ENCODE assay signal across 13 cellular contexts in the genomic region with DNA sequence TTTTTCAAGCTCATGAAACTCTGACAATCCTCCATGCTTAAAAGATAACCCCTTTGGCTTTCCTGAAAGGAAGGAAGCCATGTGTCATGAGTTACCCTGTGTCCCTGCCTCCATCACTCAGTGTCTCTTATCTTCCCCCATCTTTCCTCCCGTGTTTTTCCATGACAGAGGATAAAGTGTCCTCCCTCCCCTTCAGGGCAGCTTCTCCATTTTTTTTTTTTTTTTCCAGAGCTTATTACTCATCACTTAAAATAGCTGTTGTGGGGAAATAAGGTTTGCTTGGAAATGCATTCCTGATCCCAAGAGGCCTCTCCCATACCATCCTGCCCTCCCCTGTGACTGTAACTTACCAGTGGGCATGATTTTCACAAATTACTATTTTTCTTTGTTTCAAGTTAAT.
DNase-seq lines count a peak whose midpoint lies in the region; ATAC-seq, FAIRE-seq and TF ChIP-seq lines count a peak whose summit lies in the region.
"Had no signal": no experiment of that assay in that cellular context is flagged by ENCODE, and none has a peak within 500 bp of the region (broad histone marks: within the 10 kb centered on the region; RNA-seq: fewer than 3 reads in every experiment).

No MANE protein-coding gene starts in this region.

- no peak overlapping the region for H3K4me3 ChIP-seq in AG09309 (ENCODE audit: control insufficient read depth, low read depth, low read length)
- no peak overlapping the region for H3K4me3 ChIP-seq in H1 (ENCODE audit: extremely low read depth in 1 of 4, insufficient read depth in 2 of 4, low read depth in 3 of 4, low read length in 4 of 4)
- H3K4me3 ChIP-seq in mesenchymal stem cell (ENCODE audit: insufficient read depth in 1 of 2, low read depth in 1 of 2, low read length in 2 of 2) = peak overlapping the region in 1 of 2 experiments; percentile 26
- H3K4me3 ChIP-seq: BLaER1 had no signal

- no peak overlapping the region for H3K14ac ChIP-seq in H1 (ENCODE audit: insufficient read length)
- no peak overlapping the region for H3K14ac ChIP-seq in mesenchymal stem cell (ENCODE audit: low read length in 2 of 2)

- H3K79me2 ChIP-seq in H1 (ENCODE audit: control insufficient read depth in 1 of 2, insufficient read depth in 2 of 2, low read length in 2 of 2) = no peaks in the 10 kb centered on the region

- H2BK12ac ChIP-seq in H1 (ENCODE audit: low read depth, low read length) (no peak overlapping the region; the same call in 1 of the 2 replicates), mesenchymal stem cell (ENCODE audit: low read length in 2 of 2) (no peak overlapping the region)

- H2BK120ac ChIP-seq in H1 (replicated peaks; ENCODE audit: low read depth, low read length) = no peak overlapping the region
- no peak overlapping the region for H2BK120ac ChIP-seq in mesenchymal stem cell (ENCODE audit: low read depth, low read length)

- no peak overlapping the region for H3K18ac ChIP-seq in H1 (ENCODE audit: extremely low read depth, low read length)
- H3K18ac ChIP-seq in mesenchymal stem cell (ENCODE audit: low read depth in 1 of 2, low read length in 2 of 2) = no peak overlapping the region

- no peaks in the 10 kb centered on the region for H4K20me1 ChIP-seq in H1 (replicated peaks in 1 of 2; ENCODE audit: control insufficient read depth in 1 of 2, insufficient read depth in 2 of 2, low read length in 2 of 2)
- H4K20me1 ChIP-seq: BLaER1 had no signal

- H3K79me1 ChIP-seq in H1 (ENCODE audit: low read depth, low read length) = no peaks in the 10 kb centered on the region
- no peaks in the 10 kb centered on the region for H3K79me1 ChIP-seq in mesenchymal stem cell (replicated peaks; ENCODE audit: low read length, poor library complexity, severe bottlenecking)

- H2AFZ ChIP-seq in H1 (ENCODE audit: low read length) = no peak overlapping the region
- H2AFZ ChIP-seq in mesenchymal stem cell (ENCODE audit: low read depth, low read length) = peak overlapping the region; percentile 14

- no peaks in the 10 kb centered on the region for H3K23me2 ChIP-seq in H1 (ENCODE audit: low read depth, low read length)

- no peak for TF ChIP-seq RAD21 in H1 (IDR thresholded peaks at IDR 0.05 in 1 of 2, conservative IDR thresholded peaks at IDR 0.05 in 1 of 2; ENCODE audit: low read depth in 2 of 2, low read length in 2 of 2)

- no peak for TF ChIP-seq POLR2A in H1 (IDR thresholded peaks at IDR 0.05; ENCODE audit: control extremely low read depth in 1 of 2, low read depth in 2 of 2, low read length in 2 of 2)
- TF ChIP-seq POLR2A in GM18505 (IDR thresholded peaks at IDR 0.05; ENCODE audit: borderline replicate concordance, extremely low read depth, insufficient read depth, insufficient read length) = no peak

- no peak overlapping the region for H3K23ac ChIP-seq in H1 (ENCODE audit: insufficient read length)
- no peak overlapping the region for H3K23ac ChIP-seq in mesenchymal stem cell (ENCODE audit: low read length in 2 of 2)

- peaks cover 2 to 17% (median 10%) of the 10 kb centered on the region in 4 experiments; a peak in 4 of 7 replicates for H3K4me1 ChIP-seq in H1 (replicated peaks in 1 of 4; ENCODE audit: control insufficient read depth in 3 of 4, insufficient read depth in 4 of 4, low read length in 3 of 4)
- H3K4me1 ChIP-seq in mesenchymal stem cell (ENCODE audit: control insufficient read depth, insufficient read depth, low read depth, low read length) = no peaks in the 10 kb centered on the region
- H3K4me1 ChIP-seq: BLaER1 had no signal

- no peak overlapping the region for H4K5ac ChIP-seq in H1 (ENCODE audit: insufficient read length, low read depth, low read length)

- H4K91ac ChIP-seq in H1 (replicated peaks; ENCODE audit: insufficient read length, low read length) (no peak overlapping the region), mesenchymal stem cell (ENCODE audit: low read length) (no peak overlapping the region)

- H3K4ac ChIP-seq in H1 (replicated peaks; ENCODE audit: insufficient read length, low read depth, low read length) (no peak overlapping the region), mesenchymal stem cell (ENCODE audit: low read depth in 1 of 2, low read length in 2 of 2) (no peak overlapping the region)

- H3K9me3 ChIP-seq in H1 (ENCODE audit: insufficient read depth in 2 of 2, low read depth in 1 of 2, low read length in 1 of 2) = no peaks in the 10 kb centered on the region
- no peaks in the 10 kb centered on the region for H3K9me3 ChIP-seq in mesenchymal stem cell (ENCODE audit: control insufficient read depth, low read length)
- H3K9me3 ChIP-seq: BLaER1 had no signal

- H3K4me2 ChIP-seq in H1 (ENCODE audit: insufficient read depth in 1 of 2, low read depth in 2 of 2, low read length in 2 of 2) = no peak overlapping the region
- no peak overlapping the region for H3K4me2 ChIP-seq in mesenchymal stem cell (ENCODE audit: low read length, poor library complexity, severe bottlenecking)
- H3K4me2 ChIP-seq: BLaER1 had no signal

- no peak for TF ChIP-seq EP300 in H1 (IDR thresholded peaks at IDR 0.05; ENCODE audit: borderline replicate concordance in 1 of 2, low read depth in 2 of 2, low read length in 2 of 2)

- H2BK5ac ChIP-seq in H1 (ENCODE audit: low read depth, low read length) (no peak overlapping the region), mesenchymal stem cell (ENCODE audit: low read depth, low read length, poor library complexity, severe bottlenecking) (no peak overlapping the region)

- H2AK5ac ChIP-seq in H1 (ENCODE audit: low read depth, low read length) = no peak overlapping the region
- H2AK5ac ChIP-seq in mesenchymal stem cell (ENCODE audit: low read length, severe bottlenecking) = no peak overlapping the region

- WGBS in H1 (ENCODE audit: extremely low coverage in 1 of 2, insufficient coverage in 1 of 2, insufficient read length in 1 of 2, insufficient replicate concordance in 2 of 2, low coverage in 1 of 2, low lambda C conversion rate in 2 of 2, missing lambda C conversion rate in 1 of 2), 2 experiments = 100% methylated on average over 1 of the region's 1 CpG; no CpG with 5 or more reads in 1 of the 2 experiments
- WGBS in mesenchymal stem cell = no CpG with 5 or more reads among the region's 1 CpG

- POLR2A ChIA-PET in H1 (lab: Charles Lee; ENCODE audit: partially characterized antibody) = no interaction called here

- H3K56ac ChIP-seq in H1 (replicated peaks; ENCODE audit: insufficient read length, low read depth, low read length) = no peak overlapping the region

- FAIRE-seq in H1 (lab: Jason Lieb, UNC) = no peak
- FAIRE-seq: small intestine had no signal

- CTCF ChIA-PET in H1 (lab: Charles Lee; ENCODE audit: partially characterized antibody) = interaction anchor here (1.0 to 2.1 kb wide), 3 partner anchors 12 to 62 kb away, joined by 3 to 4 read pairs (median 4); no protein-coding TSS in a partner anchor

- H3K27me3 ChIP-seq in H1 (replicated peaks in 1 of 4; ENCODE audit: control insufficient read depth in 3 of 4, extremely low read depth in 1 of 4, insufficient read depth in 3 of 4, low read length in 3 of 4) (no peaks in the 10 kb centered on the region), mesenchymal stem cell (ENCODE audit: control insufficient read depth in 1 of 2, insufficient read depth in 1 of 2, low read length in 2 of 2) (no peaks in the 10 kb centered on the region)
- H3K27me3 ChIP-seq: BLaER1 had no signal

- H3K9ac ChIP-seq in H1 (replicated peaks in 1 of 4; ENCODE audit: extremely low read depth in 1 of 4, low read depth in 3 of 4, low read length in 3 of 4) (no peak overlapping the region), mesenchymal stem cell (ENCODE audit: low read length) (no peak overlapping the region)
- H3K9ac ChIP-seq: BLaER1 had no signal

- no peak overlapping the region for H2BK20ac ChIP-seq in H1 (ENCODE audit: low read length)

- H3K36me3 ChIP-seq in H1 (ENCODE audit: control insufficient read depth in 2 of 4, insufficient read depth in 4 of 4, low read length in 3 of 4) (no peaks in the 10 kb centered on the region), mesenchymal stem cell (ENCODE audit: control insufficient read depth in 1 of 2, insufficient read depth in 2 of 2, low read depth in 1 of 2, low read length in 2 of 2) (no peaks in the 10 kb centered on the region)
- H3K36me3 ChIP-seq: BLaER1 had no signal

- no peak overlapping the region for H2BK15ac ChIP-seq in H1 (ENCODE audit: low read length)
- H2BK15ac ChIP-seq in mesenchymal stem cell (ENCODE audit: low read depth, poor library complexity, severe bottlenecking) = no peak overlapping the region

- H3K27ac ChIP-seq in H1 (ENCODE audit: low read depth, low read length) (no peak overlapping the region), mesenchymal stem cell (ENCODE audit: low read length, poor library complexity, severe bottlenecking) (peak overlapping the region; percentile 8)
- H3K27ac ChIP-seq: BLaER1, VCaP had no signal

- intact Hi-C loops in posterior vena cava (cut with DNase I) = no loop called here

- H4K8ac ChIP-seq in H1 (ENCODE audit: extremely low read depth, insufficient read depth, low read length) (no peak overlapping the region), mesenchymal stem cell (ENCODE audit: low read length) (no peak overlapping the region)

- ATAC-seq in GM18505 (IDR thresholded peaks at IDR 0.05; ENCODE audit: unreplicated experiment) (no peak), HG03469 (IDR thresholded peaks at IDR 0.05; ENCODE audit: unreplicated experiment) (no peak)
- ATAC-seq: activated T-cell treated with anti-CD3 and anti-CD28 coated beads, Interleukin-2, amount 50 U/mL, for 72 hours had no signal

- DNase-seq in AG09309 (ENCODE audit: low read depth) (peak; percentile 5), NCI-H2171 treated with DMSO at 0.1 percent for 48 hours (lab: John Stamatoyannopoulos, UW) (peak; percentile 65), H1 (ENCODE audit: low read depth in 1 of 2, low spot score in 2 of 2) (no peak), mesenchymal stem cell (peak; percentile 86), posterior vena cava (ENCODE audit: low spot score) (no peak), HuH-7 (ENCODE audit: low spot score) (no peak)
- DNase-seq: activated T-cell treated with anti-CD3 and anti-CD28 coated beads, Interleukin-2, amount 50 U/mL, for 72 hours; NCI-H1930; small intestine had no signal

- no peak for TF ChIP-seq CTCF in AG09309 (IDR thresholded peaks at IDR 0.05; ENCODE audit: control insufficient read depth, insufficient read depth, low read depth, low read length, missing control alignments)
- no peak for TF ChIP-seq CTCF in H1 (IDR thresholded peaks at IDR 0.05; ENCODE audit: control extremely low read depth in 1 of 3, insufficient read depth in 1 of 3, low read depth in 1 of 3, low read length in 3 of 3)

TF ChIP-seq in H1, 55 proteins besides CTCF, POLR2A, EP300 and RAD21:
- TF ChIP-seq MAFK (IDR thresholded peaks at IDR 0.05; ENCODE audit: low read depth, low read length) = peak; percentile 15; the same call in 1 of the 2 replicates
- TF ChIP-seq RXRA (IDR thresholded peaks at IDR 0.05; ENCODE audit: insufficient read depth, low read depth, low read length) = no peak

Comparison
In these comparisons a context has a peak if more than half of its experiments do, and no peak if none do; other contexts are left out.
1. DNase-seq: peak in AG09309 (single experiment), NCI-H2171 treated with DMSO at 0.1 percent for 48 hours (single experiment) and mesenchymal stem cell (single experiment); none in H1 (0 of 2), posterior vena cava (single experiment) and HuH-7 (single experiment).